8 cellular contexts compared by ENCODE assay signal in genomic region chr4:82721819-82722423, GRCh38.
DNase-seq lines count a peak whose midpoint lies in the region; TF ChIP-seq lines count a peak whose summit lies in the region.

No MANE protein-coding gene starts in this region.

- H3K4me1 Mint-ChIP-seq in nephron progenitor cell: peaks cover 9% of the 10 kb centered on the region

- no peaks in the 10 kb centered on the region for H3K9me3 Mint-ChIP-seq in nephron progenitor cell

- H3K36me3 Mint-ChIP-seq in nephron progenitor cell (ENCODE audit: low read depth): no peaks in the 10 kb centered on the region

- H3K4me3 Mint-ChIP-seq in nephron progenitor cell: no peak overlapping the region

- peak; percentile 4 for DNase-seq in SKM-1 treated with dmso at 0.1 percent for 144 hours (lab: John Stamatoyannopoulos, UW; ENCODE audit: unreplicated experiment)
- no peak for DNase-seq in SKM-1 (lab: John Stamatoyannopoulos, UW; ENCODE audit: unreplicated experiment)
- DNase-seq in HFF-Myc (ENCODE audit: extremely low read depth, low read depth): peak; percentile 37
- peak; percentile 62 for DNase-seq in OCI-M1 (lab: John Stamatoyannopoulos, UW)
- DNase-seq in cerebellum (ENCODE audit: low spot score): peak; percentile 27
- peak; percentile 16 for DNase-seq in nephron progenitor cell
- no peak for DNase-seq in NCI-H774 (lab: John Stamatoyannopoulos, UW)
- no peak for DNase-seq in kidney glomerular epithelial cell (lab: John Stamatoyannopoulos, UW)

- TF ChIP-seq CTCF in HFF-Myc (IDR thresholded peaks at IDR 0.05; ENCODE audit: low read depth, low read length, missing control alignments) (peak; percentile 70), nephron progenitor cell (IDR thresholded peaks at IDR 0.05) (peak; percentile 34)

- H3K4me3 ChIP-seq in HFF-Myc (replicated peaks; ENCODE audit: low read depth, low read length): no peak overlapping the region

- no peak overlapping the region for H3K27ac Mint-ChIP-seq in nephron progenitor cell

- H3K27me3 Mint-ChIP-seq in nephron progenitor cell (ENCODE audit: low read depth, poor library complexity): peaks cover 5% of the 10 kb centered on the region

Comparison
In these comparisons a context has a peak if more than half of its experiments do, and no peak if none do; other contexts are left out.
1. DNase-seq: peak in SKM-1 treated with dmso at 0.1 percent for 144 hours (single experiment), HFF-Myc (single experiment), OCI-M1 (single experiment), cerebellum (single experiment) and nephron progenitor cell (single experiment); none in SKM-1 (single experiment), NCI-H774 (single experiment) and kidney glomerular epithelial cell (single experiment).